ENCODE assay signal across 1 cellular context in the genomic region with DNA sequence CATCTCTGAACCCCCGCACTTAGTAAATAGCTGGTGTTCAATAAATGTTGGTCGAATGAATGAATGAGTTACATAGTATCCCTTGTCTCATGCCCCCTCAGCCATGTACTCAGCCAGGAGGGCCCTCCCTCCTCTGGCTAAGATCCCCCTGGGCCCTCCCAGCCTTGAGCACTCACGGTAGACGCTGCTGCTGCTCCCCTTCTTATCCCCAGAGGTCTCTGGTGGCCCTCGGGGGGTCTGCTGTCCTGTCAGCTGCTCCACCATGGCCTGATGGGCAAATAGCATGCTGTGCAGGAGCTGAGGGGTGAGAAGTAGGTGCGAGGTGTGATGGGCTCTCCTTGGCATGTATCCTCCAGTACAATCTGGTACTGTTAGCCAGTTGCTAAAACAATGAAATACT.
TF ChIP-seq lines count a peak whose summit lies in the region.

No MANE protein-coding gene starts in this region.

TF ChIP-seq in IMR-90, 13 proteins besides CTCF, POLR2A, EP300 and RAD21 (continued from another document):
- TF ChIP-seq, protein P1, sequence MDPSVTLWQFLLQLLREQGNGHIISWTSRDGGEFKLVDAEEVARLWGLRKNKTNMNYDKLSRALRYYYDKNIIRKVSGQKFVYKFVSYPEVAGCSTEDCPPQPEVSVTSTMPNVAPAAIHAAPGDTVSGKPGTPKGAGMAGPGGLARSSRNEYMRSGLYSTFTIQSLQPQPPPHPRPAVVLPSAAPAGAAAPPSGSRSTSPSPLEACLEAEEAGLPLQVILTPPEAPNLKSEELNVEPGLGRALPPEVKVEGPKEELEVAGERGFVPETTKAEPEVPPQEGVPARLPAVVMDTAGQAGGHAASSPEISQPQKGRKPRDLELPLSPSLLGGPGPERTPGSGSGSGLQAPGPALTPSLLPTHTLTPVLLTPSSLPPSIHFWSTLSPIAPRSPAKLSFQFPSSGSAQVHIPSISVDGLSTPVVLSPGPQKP (IDR thresholded peaks at IDR 0.05; ENCODE audit: borderline replicate concordance, low read depth, low read length) = no peak
- TF ChIP-seq RCOR1 (IDR thresholded peaks at IDR 0.05; ENCODE audit: insufficient replicate concordance, low read length) (no peak), MXI1 (IDR thresholded peaks at IDR 0.05; ENCODE audit: borderline replicate concordance, low read depth, low read length) (no peak)
